1 cellular context compared by ENCODE assay signal in the genomic region with DNA sequence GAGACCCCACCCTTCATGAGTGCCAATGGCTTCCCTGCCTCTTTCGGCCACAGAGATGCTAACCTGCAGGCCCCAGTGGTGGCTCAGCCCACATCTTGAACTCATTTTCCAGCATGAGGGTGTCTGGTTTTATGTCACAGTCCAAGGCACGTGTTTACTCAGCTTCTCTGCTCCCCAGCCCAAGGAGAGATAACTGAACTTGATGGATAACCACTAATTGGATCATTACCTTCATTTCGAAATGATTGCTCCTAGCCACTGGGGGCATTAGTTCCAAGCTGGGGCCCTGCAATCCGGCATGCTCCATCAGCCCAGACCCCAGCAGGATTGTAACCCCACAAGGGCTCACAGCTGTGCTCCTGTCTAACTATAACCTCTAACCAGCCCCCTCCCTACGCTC.
TF ChIP-seq lines count a peak whose summit lies in the region.

No MANE protein-coding gene starts in this region.

TF ChIP-seq in H1, 55 proteins besides CTCF, POLR2A, EP300 and RAD21 (continued from another document):
- TF ChIP-seq CBX8 (IDR thresholded peaks at IDR 0.05; ENCODE audit: borderline replicate concordance, low read depth, low read length) (no peak), SP2 (IDR thresholded peaks at IDR 0.05; ENCODE audit: low read length) (no peak), CEBPB (IDR thresholded peaks at IDR 0.05; ENCODE audit: low read depth, low read length) (no peak), CTBP2 (IDR thresholded peaks at IDR 0.05; ENCODE audit: borderline replicate concordance, insufficient read depth, insufficient read length, low read length) (no peak), NANOG (IDR thresholded peaks at IDR 0.05; ENCODE audit: insufficient read depth, low read depth, low read length, poor library complexity, severe bottlenecking) (no peak)
